9 cellular contexts compared by ENCODE assay signal in the genomic region with DNA sequence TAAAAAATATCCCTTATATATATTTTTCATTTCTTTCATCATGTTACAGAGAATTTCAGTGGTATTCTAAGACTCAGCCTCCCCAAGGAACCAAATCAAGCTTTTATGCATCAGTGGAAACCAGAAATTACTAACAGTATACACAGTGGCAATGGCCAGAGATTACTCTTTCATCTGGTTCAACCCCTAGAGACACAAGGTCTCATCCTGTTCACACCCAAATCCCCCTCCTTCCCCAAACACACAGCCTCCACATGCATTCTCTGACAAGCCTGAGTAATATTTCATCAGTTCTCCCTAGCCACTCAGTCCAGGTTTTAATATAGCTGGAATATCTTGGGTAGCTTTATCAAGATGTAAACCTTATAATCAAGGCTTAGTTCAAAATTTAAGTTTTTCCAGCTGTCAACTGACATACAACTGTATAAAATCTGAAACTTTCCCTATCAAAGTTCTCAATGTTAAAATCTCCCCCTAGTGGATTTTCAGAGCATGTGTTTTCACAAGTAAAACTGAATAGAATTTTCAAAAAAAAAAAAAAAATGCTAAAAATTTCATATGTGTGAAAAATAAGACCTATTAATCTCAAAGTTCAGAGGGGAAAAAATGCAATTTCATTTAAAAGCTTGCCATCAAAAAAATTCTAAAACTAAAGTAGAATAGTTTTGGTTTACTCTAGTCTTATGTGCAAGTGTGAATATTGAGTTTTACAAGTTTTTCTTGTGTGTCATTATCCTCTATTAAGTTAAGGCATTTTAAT. TPM values are rescaled to one million over a fixed set of nuclear protein-coding genes. Genes with fewer than 3 reads are reported as not detected.
DNase-seq lines count a peak whose midpoint lies in the region; ATAC-seq and TF ChIP-seq lines count a peak whose summit lies in the region.
"Had no signal": no experiment of that assay in that cellular context is flagged by ENCODE, and none has a peak within 500 bp of the region (broad histone marks: within the 10 kb centered on the region; RNA-seq: fewer than 3 reads in every experiment).

No MANE protein-coding gene starts in this region.

- no peaks in the 10 kb centered on the region for H3K79me2 ChIP-seq in mesendoderm (ENCODE audit: control insufficient read depth, insufficient read depth, low read length)

- no peak overlapping the region for H3K4ac ChIP-seq in mesendoderm (ENCODE audit: low read depth, low read length)

- POLR2A ChIA-PET in A673 (lab: Charles Lee; ENCODE audit: low non-redundant PET), result no interaction called here

- no peak overlapping the region for H3K27ac ChIP-seq in A673 (ENCODE audit: low read depth, low read length, poor library complexity, severe bottlenecking)
- no peak overlapping the region for H3K27ac ChIP-seq in mesendoderm (ENCODE audit: low read depth, low read length)

- CTCF ChIA-PET in A673 (lab: Charles Lee), result interaction anchor here (0.7 to 0.9 kb wide), 2 partner anchors 12 to 193 kb away, joined by 5 to 7 read pairs; no protein-coding TSS in a partner anchor

- H2AK5ac ChIP-seq in mesendoderm (ENCODE audit: low read length), result no peak overlapping the region

- H3K27me3 ChIP-seq in A673 (replicated peaks; ENCODE audit: insufficient read depth, low read depth, low read length, poor library complexity), result no peaks in the 10 kb centered on the region
- no peaks in the 10 kb centered on the region for H3K27me3 ChIP-seq in adipocyte (replicated peaks; ENCODE audit: control insufficient read depth, insufficient read depth, low read length)
- no peaks in the 10 kb centered on the region for H3K27me3 ChIP-seq in mesendoderm (ENCODE audit: insufficient read depth, low read length, poor library complexity)

- H2BK5ac ChIP-seq in mesendoderm (ENCODE audit: low read length), result no peak overlapping the region

- no peak overlapping the region for H3K18ac ChIP-seq in mesendoderm (ENCODE audit: low read length)

- ATAC-seq in HG03280 (IDR thresholded peaks at IDR 0.05; ENCODE audit: unreplicated experiment) (no peak), GM21723 (IDR thresholded peaks at IDR 0.05; ENCODE audit: unreplicated experiment) (no peak)
- ATAC-seq: K562 had no signal

- H3K36me3 ChIP-seq in A673 (ENCODE audit: insufficient read depth, low read length, poor library complexity, severe bottlenecking) (no peaks in the 10 kb centered on the region), adipocyte (ENCODE audit: control insufficient read depth, insufficient read depth, low read length, severe bottlenecking) (no peaks in the 10 kb centered on the region), mesendoderm (ENCODE audit: control insufficient read depth, insufficient read depth, low read length) (no peaks in the 10 kb centered on the region)

- no peak overlapping the region for H3K4me2 ChIP-seq in mesendoderm (ENCODE audit: low read length)

- H3K4me1 ChIP-seq in A673 (ENCODE audit: insufficient read depth, low read length, poor library complexity, severe bottlenecking) (peaks cover 12% of the 10 kb centered on the region), adipocyte (ENCODE audit: control insufficient read depth, insufficient read depth, low read length) (no peaks in the 10 kb centered on the region), mesendoderm (ENCODE audit: control insufficient read depth, low read depth, low read length) (no peaks in the 10 kb centered on the region)

- H2BK15ac ChIP-seq in mesendoderm (replicated peaks; ENCODE audit: low read depth), result no peak overlapping the region

- H3K9me3 ChIP-seq in A673 (ENCODE audit: low read depth, low read length, poor library complexity, severe bottlenecking) (no peaks in the 10 kb centered on the region), adipocyte (ENCODE audit: control insufficient read depth, low read length) (no peaks in the 10 kb centered on the region)

- TF ChIP-seq CTCF in A673 (conservative IDR thresholded peaks at IDR 0.05; ENCODE audit: low read depth, low read length) (peak; percentile 75), GM12873 (IDR thresholded peaks at IDR 0.05; ENCODE audit: insufficient read depth, low read depth, low read length, missing control alignments) (peak; percentile 24)

- BruUV-seq in A673 (replicated peaks; lab: Mats Ljungman, UMichigan), result no TSS peak

- no peak overlapping the region for H4K8ac ChIP-seq in mesendoderm (ENCODE audit: low read depth, low read length)

- H3K4me3 ChIP-seq in A673 (ENCODE audit: low read depth, low read length, poor library complexity, severe bottlenecking) (no peak overlapping the region), adipocyte (ENCODE audit: low read length) (no peak overlapping the region), mesendoderm (ENCODE audit: low read length) (no peak overlapping the region)
- H3K4me3 ChIP-seq: K562 had no signal

- intact Hi-C loops in A673 (cut with micrococcal nuclease; ENCODE audit: unreplicated experiment), result loop anchor here (2.0 kb wide), 1 partner anchor 210 kb away; no protein-coding TSS in a partner anchor

- H3K79me1 ChIP-seq in mesendoderm (ENCODE audit: low read length), result no peaks in the 10 kb centered on the region

- no peak overlapping the region for H3K56ac ChIP-seq in mesendoderm (ENCODE audit: low read length)

- H3K9ac ChIP-seq in adipocyte (ENCODE audit: low read length), result peak overlapping the region; percentile 5
- no peak overlapping the region for H3K9ac ChIP-seq in mesendoderm (ENCODE audit: low read length)

- H4K5ac ChIP-seq in mesendoderm (ENCODE audit: low read length), result no peak overlapping the region

- DNase-seq in A673 (ENCODE audit: low spot score), result peak; percentile 43
- peak; percentile 80 for DNase-seq in adipocyte (ENCODE audit: low read depth)
- peak; percentile 47 for DNase-seq in kidney glomerular epithelial cell (lab: John Stamatoyannopoulos, UW)
- DNase-seq in AG08395 (ENCODE audit: low spot score), result no peak
- DNase-seq in mesendoderm, result no peak

- no peak overlapping the region for H2BK120ac ChIP-seq in mesendoderm (ENCODE audit: low read depth, low read length)

- no peak overlapping the region for H3K23ac ChIP-seq in mesendoderm (ENCODE audit: low read length)

RNA-seq across cellular contexts. Expression of gene SSTR1, which starts 10.5 kb away (rescaled TPM):
- total RNA-seq in A673 (2021), result 3.7 and 3.8 TPM in 2 replicates
- polyA plus RNA-seq in mesendoderm (2013, experiment 1 of 2), result 0.74 TPM
- polyA plus RNA-seq in mesendoderm (2013, experiment 2 of 2), result 0.78 TPM
- total RNA-seq: K562 had no signal
- polyA plus RNA-seq: K562 had no signal

RNA-seq across cellular contexts. Expression of gene CLEC14A, which starts 58.7 kb away (rescaled TPM):
- total RNA-seq in A673 (2021), result not detected in 2 replicates
- 0.24 TPM for polyA plus RNA-seq in mesendoderm (2013, experiment 1 of 2)
- 0.24 TPM for polyA plus RNA-seq in mesendoderm (2013, experiment 2 of 2)
- total RNA-seq: K562 had no signal
- polyA plus RNA-seq: K562 had no signal

Comparison
In these comparisons a context has a peak if more than half of its experiments do, and no peak if none do; other contexts are left out.
1. DNase-seq: peak in A673 (single experiment), adipocyte (single experiment) and kidney glomerular epithelial cell (single experiment); none in AG08395 (single experiment) and mesendoderm (single experiment).